ENCODE assay signal across 1 cellular context in the genomic region with DNA sequence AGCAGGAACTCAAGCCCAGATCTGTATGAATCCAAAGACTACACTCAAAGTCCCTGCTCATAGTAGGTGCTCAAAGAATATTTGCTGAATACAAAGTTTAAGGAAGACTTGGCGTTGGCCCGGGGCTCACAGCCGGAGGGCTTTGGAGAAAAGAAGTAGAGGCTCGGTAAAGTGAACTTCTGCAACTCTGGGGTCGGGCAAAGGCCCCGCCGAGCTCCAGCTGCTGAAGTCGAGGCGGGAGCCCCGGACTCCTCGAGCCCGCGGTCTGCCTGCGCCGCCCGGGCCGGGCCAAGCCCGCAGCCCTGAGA.
TF ChIP-seq lines count a peak whose summit lies in the region.

No MANE protein-coding gene starts in this region.

TF ChIP-seq in liver, 16 proteins besides CTCF, POLR2A, EP300 and RAD21 (continued from another document):
- TF ChIP-seq, protein P1, sequence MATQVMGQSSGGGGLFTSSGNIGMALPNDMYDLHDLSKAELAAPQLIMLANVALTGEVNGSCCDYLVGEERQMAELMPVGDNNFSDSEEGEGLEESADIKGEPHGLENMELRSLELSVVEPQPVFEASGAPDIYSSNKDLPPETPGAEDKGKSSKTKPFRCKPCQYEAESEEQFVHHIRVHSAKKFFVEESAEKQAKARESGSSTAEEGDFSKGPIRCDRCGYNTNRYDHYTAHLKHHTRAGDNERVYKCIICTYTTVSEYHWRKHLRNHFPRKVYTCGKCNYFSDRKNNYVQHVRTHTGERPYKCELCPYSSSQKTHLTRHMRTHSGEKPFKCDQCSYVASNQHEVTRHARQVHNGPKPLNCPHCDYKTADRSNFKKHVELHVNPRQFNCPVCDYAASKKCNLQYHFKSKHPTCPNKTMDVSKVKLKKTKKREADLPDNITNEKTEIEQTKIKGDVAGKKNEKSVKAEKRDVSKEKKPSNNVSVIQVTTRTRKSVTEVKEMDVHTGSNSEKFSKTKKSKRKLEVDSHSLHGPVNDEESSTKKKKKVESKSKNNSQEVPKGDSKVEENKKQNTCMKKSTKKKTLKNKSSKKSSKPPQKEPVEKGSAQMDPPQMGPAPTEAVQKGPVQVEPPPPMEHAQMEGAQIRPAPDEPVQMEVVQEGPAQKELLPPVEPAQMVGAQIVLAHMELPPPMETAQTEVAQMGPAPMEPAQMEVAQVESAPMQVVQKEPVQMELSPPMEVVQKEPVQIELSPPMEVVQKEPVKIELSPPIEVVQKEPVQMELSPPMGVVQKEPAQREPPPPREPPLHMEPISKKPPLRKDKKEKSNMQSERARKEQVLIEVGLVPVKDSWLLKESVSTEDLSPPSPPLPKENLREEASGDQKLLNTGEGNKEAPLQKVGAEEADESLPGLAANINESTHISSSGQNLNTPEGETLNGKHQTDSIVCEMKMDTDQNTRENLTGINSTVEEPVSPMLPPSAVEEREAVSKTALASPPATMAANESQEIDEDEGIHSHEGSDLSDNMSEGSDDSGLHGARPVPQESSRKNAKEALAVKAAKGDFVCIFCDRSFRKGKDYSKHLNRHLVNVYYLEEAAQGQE (IDR thresholded peaks at IDR 0.05) = no peak
- TF ChIP-seq GABPA (IDR thresholded peaks at IDR 0.05 in 1 of 2, conservative IDR thresholded peaks at IDR 0.05 in 1 of 2) (no peak), TAF1 (conservative IDR thresholded peaks at IDR 0.05) (no peak)
TF ChIP-seq in liver: peak in this region for 0.
